22 cellular contexts compared by ENCODE assay signal in the genomic region with DNA sequence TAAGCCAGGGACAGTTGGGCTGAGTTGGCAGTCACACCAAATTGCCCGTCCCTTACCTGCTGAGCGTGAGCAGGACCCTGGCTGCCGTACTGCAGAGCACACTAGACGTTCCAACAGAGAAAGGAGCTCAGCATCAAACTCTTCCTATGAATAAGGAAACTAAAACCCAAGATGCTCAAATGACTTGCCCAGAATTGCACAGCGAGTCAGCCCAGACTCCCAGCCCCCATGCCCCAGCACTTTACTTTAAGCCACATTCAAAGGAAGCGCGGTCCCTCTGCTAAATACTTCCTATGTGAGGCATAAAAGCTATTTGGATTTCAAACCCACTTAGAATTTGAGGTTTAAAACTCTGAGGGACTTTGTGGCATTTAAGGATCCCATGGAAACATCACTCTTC. TPM values are rescaled to one million over a fixed set of nuclear protein-coding genes. Genes with fewer than 3 reads are reported as not detected.
A peak's percentile ranks its signal among the peaks of the same experiment; 100 is the strongest.
DNase-seq lines count a peak whose midpoint lies in the region; ATAC-seq and TF ChIP-seq lines count a peak whose summit lies in the region.
"Had no signal": no experiment of that assay in that cellular context is flagged by ENCODE, and none has a peak within 500 bp of the region (broad histone marks: within the 10 kb centered on the region; RNA-seq: fewer than 3 reads in every experiment).

No MANE protein-coding gene starts in this region.

- TF ChIP-seq CTCF in CD14-positive monocyte (IDR thresholded peaks at IDR 0.05), result no peak

- no peaks in the 10 kb centered on the region for H3K9me3 Mint-ChIP-seq in activated CD4-positive, alpha-beta memory T cell treated with anti-CD3 and anti-CD28 coated beads, Interleukin-2, amount 10 ng/mL, durations not matched to agents 7 days and 5 days
- no peaks in the 10 kb centered on the region for H3K9me3 Mint-ChIP-seq in activated CD4-positive, alpha-beta memory T cell treated with anti-CD3 and anti-CD28 coated beads for 36 hours
- no peaks in the 10 kb centered on the region for H3K9me3 Mint-ChIP-seq in stimulated activated naive B cell treated with anti-CD40 and anti-IgM and Interleukin-4, amounts not matched to agents 10 μg/mL and 1 μg/mL and 100 μg/mL, for 72 hours
- H3K9me3 Mint-ChIP-seq in CD14-positive monocyte, result no peaks in the 10 kb centered on the region
- H3K9me3 Mint-ChIP-seq: activated naive CD4-positive, alpha-beta T cell treated with anti-CD3 and anti-CD28 coated beads, Interleukin-2, amount 50 U/mL, for 72 hours; neural progenitor cell had no signal

- ATAC-seq in GM21447 (IDR thresholded peaks at IDR 0.05; ENCODE audit: unreplicated experiment), result peak; percentile 33
- ATAC-seq in HG03442 (IDR thresholded peaks at IDR 0.05; ENCODE audit: unreplicated experiment), result peak; percentile 35
- peak; percentile 54 to 57 for ATAC-seq in stimulated activated naive B cell treated with anti-CD40 and anti-IgM and Interleukin-4, amounts not matched to agents 10 μg/mL and 1 μg/mL and 100 μg/mL, for 72 hours (replicated peaks)
- ATAC-seq: activated naive CD4-positive, alpha-beta T cell treated with anti-CD3 and anti-CD28 coated beads, Interleukin-2, amount 50 U/mL, for 72 hours; psoas muscle had no signal

- H3K4me3 Mint-ChIP-seq in activated CD4-positive, alpha-beta memory T cell treated with anti-CD3 and anti-CD28 coated beads, Interleukin-2, amount 10 ng/mL, durations not matched to agents 7 days and 5 days, result no peak overlapping the region
- H3K4me3 Mint-ChIP-seq in activated CD4-positive, alpha-beta memory T cell treated with anti-CD3 and anti-CD28 coated beads for 36 hours, result no peak overlapping the region
- H3K4me3 Mint-ChIP-seq in stimulated activated naive B cell treated with anti-CD40 and anti-IgM and Interleukin-4, amounts not matched to agents 10 μg/mL and 1 μg/mL and 100 μg/mL, for 72 hours, result peak overlapping the region; percentile 50 to 77
- H3K4me3 Mint-ChIP-seq in CD14-positive monocyte, result no peak overlapping the region
- H3K4me3 Mint-ChIP-seq: neural progenitor cell had no signal

- DNase-seq in activated CD4-positive, alpha-beta memory T cell treated with anti-CD3 and anti-CD28 coated beads, Interleukin-2, amount 10 ng/mL, durations not matched to agents 7 days and 5 days, result no peak
- no peak for DNase-seq in activated CD4-positive, alpha-beta memory T cell treated with anti-CD3 and anti-CD28 coated beads for 36 hours
- no peak for DNase-seq in stimulated activated naive B cell treated with anti-CD40 and anti-IgM and Interleukin-4, amounts not matched to agents 10 μg/mL and 1 μg/mL and 100 μg/mL, for 72 hours
- DNase-seq in CD14-positive monocyte (ENCODE audit: low spot score) (no peak), HuH-7 (ENCODE audit: low spot score) (no peak), AML-193 (lab: John Stamatoyannopoulos, UW) (no peak)
- DNase-seq: NCI-H1436; NCI-H2171 treated with DMSO at 0.1 percent for 48 hours; NCI-H748 treated with DMSO at 0.1 percent for 48 hours; PC-9; psoas muscle; small intestine; stimulated activated CD4-positive, alpha-beta T cell treated with anti-CD3 and anti-CD28 coated beads, Interleukin-4, amount 100 ng/mL, for 24 hours; T-helper 2 cell; WERI-Rb-1 had no signal

- POLR2A ChIA-PET in activated CD4-positive, alpha-beta memory T cell treated with anti-CD3 and anti-CD28 coated beads, Interleukin-2, amount 10 ng/mL, durations not matched to agents 7 days and 5 days (lab: Charles Lee), result interaction anchor here (1.4 kb wide), 1 partner anchor 9 kb away, joined by 3 read pairs; no protein-coding TSS in a partner anchor
- POLR2A ChIA-PET in activated CD4-positive, alpha-beta memory T cell treated with anti-CD3 and anti-CD28 coated beads for 36 hours (lab: Charles Lee), result no interaction called here

- intact Hi-C loops in activated CD4-positive, alpha-beta memory T cell treated with anti-CD3 and anti-CD28 coated beads for 36 hours (cut with micrococcal nuclease), result no loop called here
- intact Hi-C loops in CD14-positive monocyte (cut with micrococcal nuclease), result no loop called here

- no peaks in the 10 kb centered on the region for H3K36me3 Mint-ChIP-seq in activated CD4-positive, alpha-beta memory T cell treated with anti-CD3 and anti-CD28 coated beads, Interleukin-2, amount 10 ng/mL, durations not matched to agents 7 days and 5 days (ENCODE audit: low read depth)
- H3K36me3 Mint-ChIP-seq in activated CD4-positive, alpha-beta memory T cell treated with anti-CD3 and anti-CD28 coated beads for 36 hours, result no peaks in the 10 kb centered on the region
- peaks cover 60 to 76% of the 10 kb centered on the region in 2 donors for H3K36me3 Mint-ChIP-seq in stimulated activated naive B cell treated with anti-CD40 and anti-IgM and Interleukin-4, amounts not matched to agents 10 μg/mL and 1 μg/mL and 100 μg/mL, for 72 hours
- peaks cover 0 to under 1% of the 10 kb centered on the region in 2 donors for H3K36me3 Mint-ChIP-seq in CD14-positive monocyte
- H3K36me3 Mint-ChIP-seq: activated naive CD4-positive, alpha-beta T cell treated with anti-CD3 and anti-CD28 coated beads, Interleukin-2, amount 50 U/mL, for 72 hours had no signal

- CTCF ChIA-PET in activated CD4-positive, alpha-beta memory T cell treated with anti-CD3 and anti-CD28 coated beads, Interleukin-2, amount 10 ng/mL, durations not matched to agents 7 days and 5 days (lab: Charles Lee), result interaction anchor here (1.1 kb wide), 1 partner anchor 15 kb away, joined by 3 read pairs; no protein-coding TSS in a partner anchor
- CTCF ChIA-PET in activated CD4-positive, alpha-beta memory T cell treated with anti-CD3 and anti-CD28 coated beads for 36 hours (lab: Charles Lee), result no interaction called here

- peak overlapping the region; percentile 21 for H3K27ac Mint-ChIP-seq in activated CD4-positive, alpha-beta memory T cell treated with anti-CD3 and anti-CD28 coated beads, Interleukin-2, amount 10 ng/mL, durations not matched to agents 7 days and 5 days
- H3K27ac Mint-ChIP-seq in activated CD4-positive, alpha-beta memory T cell treated with anti-CD3 and anti-CD28 coated beads for 36 hours, result no peak overlapping the region
- peak overlapping the region; percentile 89 for H3K27ac Mint-ChIP-seq in stimulated activated naive B cell treated with anti-CD40 and anti-IgM and Interleukin-4, amounts not matched to agents 10 μg/mL and 1 μg/mL and 100 μg/mL, for 72 hours
- H3K27ac Mint-ChIP-seq in CD14-positive monocyte, result peak overlapping the region in 1 of 7 donors; percentile 61
- H3K27ac Mint-ChIP-seq: activated naive CD4-positive, alpha-beta T cell treated with anti-CD3 and anti-CD28 coated beads, Interleukin-2, amount 50 U/mL, for 72 hours; neural progenitor cell had no signal

- H3K4me1 Mint-ChIP-seq in activated CD4-positive, alpha-beta memory T cell treated with anti-CD3 and anti-CD28 coated beads, Interleukin-2, amount 10 ng/mL, durations not matched to agents 7 days and 5 days, result no peaks in the 10 kb centered on the region
- H3K4me1 Mint-ChIP-seq in activated CD4-positive, alpha-beta memory T cell treated with anti-CD3 and anti-CD28 coated beads for 36 hours (ENCODE audit: low read depth), result no peaks in the 10 kb centered on the region
- H3K4me1 Mint-ChIP-seq in stimulated activated naive B cell treated with anti-CD40 and anti-IgM and Interleukin-4, amounts not matched to agents 10 μg/mL and 1 μg/mL and 100 μg/mL, for 72 hours, result peaks cover 64 to 88% of the 10 kb centered on the region in 2 donors
- peaks cover 3% of the 10 kb centered on the region for H3K4me1 Mint-ChIP-seq in CD14-positive monocyte

- H3K27me3 Mint-ChIP-seq in activated CD4-positive, alpha-beta memory T cell treated with anti-CD3 and anti-CD28 coated beads, Interleukin-2, amount 10 ng/mL, durations not matched to agents 7 days and 5 days, result peaks cover 58% of the 10 kb centered on the region
- peaks cover 38% of the 10 kb centered on the region for H3K27me3 Mint-ChIP-seq in activated CD4-positive, alpha-beta memory T cell treated with anti-CD3 and anti-CD28 coated beads for 36 hours
- H3K27me3 Mint-ChIP-seq in stimulated activated naive B cell treated with anti-CD40 and anti-IgM and Interleukin-4, amounts not matched to agents 10 μg/mL and 1 μg/mL and 100 μg/mL, for 72 hours, result no peaks in the 10 kb centered on the region
- peaks cover 34 to 67% (median 37%) of the 10 kb centered on the region in 3 donors for H3K27me3 Mint-ChIP-seq in CD14-positive monocyte (ENCODE audit: low read depth in 3 of 3)

RNA-seq across cellular contexts. Expression of a gene that starts 23.9 kb away (rescaled TPM):
- under 1 TPM; 0.05 to 0.15 TPM for total RNA-seq in activated CD4-positive, alpha-beta memory T cell treated with anti-CD3 and anti-CD28 coated beads, Interleukin-2, amount 10 ng/mL, durations not matched to agents 7 days and 5 days
- total RNA-seq in activated CD4-positive, alpha-beta memory T cell treated with anti-CD3 and anti-CD28 coated beads for 36 hours, result under 1 TPM; 0.12 to 0.15 TPM
- polyA plus RNA-seq in CD14-positive monocyte, result under 1 TPM in 1 of 2 donors, not detected in 1; 0.03 TPM
- total RNA-seq: M059J, PC-9, ureter had no signal
- polyA plus RNA-seq: BJ had no signal

Comparison
In these comparisons a context has a peak if more than half of its experiments do, and no peak if none do; other contexts are left out.
1. H3K4me3 Mint-ChIP-seq: peak in stimulated activated naive B cell treated with anti-CD40 and anti-IgM and Interleukin-4, amounts not matched to agents 10 μg/mL and 1 μg/mL and 100 μg/mL, for 72 hours (2 of 2); none in activated CD4-positive, alpha-beta memory T cell treated with anti-CD3 and anti-CD28 coated beads, Interleukin-2, amount 10 ng/mL, durations not matched to agents 7 days and 5 days (single experiment), activated CD4-positive, alpha-beta memory T cell treated with anti-CD3 and anti-CD28 coated beads for 36 hours (single experiment) and CD14-positive monocyte (0 of 2).
2. Peak in every context shown above with its lines, with median percentiles within 50 percentile points of each other: ATAC-seq.